26 cellular contexts compared by ENCODE assay signal in the genomic region with DNA sequence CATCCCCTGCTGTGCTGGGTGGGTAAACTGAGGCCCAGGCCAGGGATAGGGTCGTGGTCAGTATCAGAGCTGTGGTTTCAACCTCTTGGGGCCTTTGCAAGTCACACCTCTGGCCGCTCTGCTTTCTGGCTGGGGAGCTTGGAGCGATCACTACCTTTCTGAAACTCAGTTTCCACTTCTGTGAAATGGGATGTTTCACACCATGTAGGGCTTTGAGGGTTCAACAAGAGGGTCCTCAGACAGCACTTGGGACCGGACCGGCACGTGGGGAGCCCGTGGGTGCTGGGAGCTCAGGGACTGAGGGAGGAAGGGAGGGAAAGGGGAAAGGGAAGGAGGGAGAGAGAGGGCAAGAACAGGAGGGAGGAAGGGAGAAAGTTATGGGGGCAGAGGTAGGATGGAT.
"Had no signal": no experiment of that assay in that cellular context is flagged by ENCODE, and none has a peak within 500 bp of the region (broad histone marks: within the 10 kb centered on the region; RNA-seq: fewer than 3 reads in every experiment).

No MANE protein-coding gene starts in this region.

- H3K79me2 ChIP-seq: parathyroid adenoma had no signal

- H3K4me1 Mint-ChIP-seq: mesothelial cell of epicardium, neural crest cell had no signal

- H3K4me3 Mint-ChIP-seq: mesothelial cell of epicardium; natural killer cell treated with Interleukin-12 subunit alpha and Interleukin-12 subunit beta and Interleukin-15 and Interleukin-18, amount 100 ng/mL, for 72 hours; neural crest cell; stimulated activated effector memory CD8-positive, alpha-beta T cell treated with anti-CD3 and anti-CD28 coated beads, Interleukin-12 subunit alpha, Interleukin-12 subunit beta, amount 100 ng/mL, for 72 hours; stimulated activated naive CD8-positive, alpha-beta T cell treated with anti-CD3 and anti-CD28 coated beads, Interleukin-15, Interleukin-2, amounts not matched to agents 100 ng/mL and 50 ng/mL, for 24 hours had no signal

- H3K27me3 ChIP-seq: dorsolateral prefrontal cortex, upper lobe of left lung had no signal

- H3K27me3 Mint-ChIP-seq: naive B cell; natural killer cell treated with Interleukin-12 subunit alpha and Interleukin-12 subunit beta and Interleukin-15 and Interleukin-18, amount 100 ng/mL, for 72 hours; stimulated activated naive CD8-positive, alpha-beta T cell treated with anti-CD3 and anti-CD28 coated beads, Interleukin-15, Interleukin-2, amounts not matched to agents 100 ng/mL and 50 ng/mL, for 24 hours had no signal

- H3K9ac ChIP-seq: parathyroid adenoma had no signal

- H2AFZ ChIP-seq: parathyroid adenoma had no signal

- ATAC-seq: esophagus mucosa; gastrocnemius medialis; mucosa of descending colon; sciatic nerve; stimulated activated effector memory CD8-positive, alpha-beta T cell treated with anti-CD3 and anti-CD28 coated beads, Interleukin-12 subunit alpha, Interleukin-12 subunit beta, amount 100 ng/mL, for 72 hours had no signal

- H3K36me3 Mint-ChIP-seq: mesothelial cell of epicardium; natural killer cell treated with Interleukin-12 subunit alpha and Interleukin-12 subunit beta and Interleukin-15 and Interleukin-18, amount 100 ng/mL, for 72 hours; stimulated activated effector memory CD8-positive, alpha-beta T cell treated with anti-CD3 and anti-CD28 coated beads, Interleukin-12 subunit alpha, Interleukin-12 subunit beta, amount 100 ng/mL, for 72 hours had no signal

- H3K9me3 ChIP-seq: gastrocnemius medialis, mucosa of descending colon had no signal

- H3K4me2 ChIP-seq: smooth muscle cell had no signal

- H3K4me3 ChIP-seq: dorsolateral prefrontal cortex, gastrocnemius medialis, lung, mucosa of descending colon, smooth muscle cell, thoracic aorta, tibial nerve, upper lobe of left lung had no signal

- H3K4me1 ChIP-seq: gastrocnemius medialis, parathyroid adenoma, tibial nerve, upper lobe of left lung had no signal

- DNase-seq: dorsolateral prefrontal cortex; effector CD4-positive, alpha-beta T cell; foreskin fibroblast; gastrocnemius medialis; head of caudate nucleus; mesenchymal stem cell; mucosa of descending colon; naive B cell; stimulated activated CD4-positive, alpha-beta T cell treated with anti-CD3 and anti-CD28 coated beads, Interleukin-12 subunit alpha, Interleukin-12 subunit beta, amount 100 ng/mL, for 4 hours; stimulated activated CD4-positive, alpha-beta T cell treated with anti-CD3 and anti-CD28 coated beads, Interleukin-1b, Interleukin-23, amount 100 ng/mL, for 48 hours; stimulated activated CD4-positive, alpha-beta T cell treated with anti-CD3 and anti-CD28 coated beads, Interleukin-4, amount 100 ng/mL, for 24 hours; upper lobe of left lung had no signal

- H3K36me3 ChIP-seq: gastrocnemius medialis, thoracic aorta, tibial nerve, upper lobe of left lung had no signal

- H3K27ac Mint-ChIP-seq: mesothelial cell of epicardium; natural killer cell treated with Interleukin-12 subunit alpha and Interleukin-12 subunit beta and Interleukin-15 and Interleukin-18, amount 100 ng/mL, for 72 hours; progenitor cell of endocrine pancreas; stimulated activated effector memory CD8-positive, alpha-beta T cell treated with anti-CD3 and anti-CD28 coated beads, Interleukin-12 subunit alpha, Interleukin-12 subunit beta, amount 100 ng/mL, for 72 hours; stimulated activated naive CD8-positive, alpha-beta T cell treated with anti-CD3 and anti-CD28 coated beads, Interleukin-15, Interleukin-2, amounts not matched to agents 100 ng/mL and 50 ng/mL, for 24 hours had no signal

- H3K27ac ChIP-seq: dorsolateral prefrontal cortex, epithelial cell of prostate, gastrocnemius medialis, parathyroid adenoma, thoracic aorta, tibial nerve, upper lobe of left lung had no signal
